Comparison of ENCODE assay signal across 13 cellular contexts in the genomic region with DNA sequence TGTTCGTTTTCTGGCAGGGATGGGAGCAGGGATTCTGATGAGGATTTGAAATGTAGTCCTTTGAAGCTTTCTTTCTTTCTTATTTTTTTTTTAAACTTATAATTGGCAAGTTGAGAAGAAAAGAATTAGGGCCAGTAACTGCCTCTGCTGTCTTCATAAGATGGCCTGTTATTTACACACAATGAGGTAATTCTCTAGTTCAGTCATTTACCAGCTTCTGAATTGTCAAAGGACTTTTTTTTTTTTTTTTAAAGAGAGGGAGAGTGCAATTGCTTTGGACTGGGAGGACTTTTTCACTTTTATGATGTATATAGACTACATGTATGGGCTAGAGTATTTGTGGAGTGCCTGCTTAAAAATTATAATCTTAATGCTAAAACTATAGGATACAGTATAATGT. TPM values are rescaled to one million over a fixed set of nuclear protein-coding genes. Genes with fewer than 3 reads are reported as not detected.
DNase-seq lines count a peak whose midpoint lies in the region; ATAC-seq and TF ChIP-seq lines count a peak whose summit lies in the region.
"Had no signal": no experiment of that assay in that cellular context is flagged by ENCODE, and none has a peak within 500 bp of the region (broad histone marks: within the 10 kb centered on the region; RNA-seq: fewer than 3 reads in every experiment).

No MANE protein-coding gene starts in this region.

- TF ChIP-seq CTCF in dorsolateral prefrontal cortex (IDR thresholded peaks at IDR 0.05 in 54 of 56, conservative IDR thresholded peaks at IDR 0.05 in 2 of 56; ENCODE audit: low read depth in 1 of 56, partially characterized antibody in 56 of 56): peak in 1 of 56 donors; percentile 19

- H3K4me3 Mint-ChIP-seq in IgD-negative memory B cell: no peak overlapping the region
- H3K4me3 Mint-ChIP-seq in T-cell: no peak overlapping the region

- DNase-seq in dorsolateral prefrontal cortex: no peak
- no peak for DNase-seq in substantia nigra (lab: John Stamatoyannopoulos, UW)
- DNase-seq in D341Med (ENCODE audit: low spot score): no peak
- no peak for DNase-seq in T-cell
- DNase-seq in NCI-H2196 (lab: John Stamatoyannopoulos, UW; ENCODE audit: unreplicated experiment): no peak
- DNase-seq: DMS153; foreskin keratinocyte; NCI-H1092; NCI-H524; stimulated activated CD8-positive, alpha-beta memory T cell treated with anti-CD3 and anti-CD28 coated beads, Interleukin-4, amount 100 ng/mL, for 48 hours had no signal

- POLR2A ChIA-PET in T-cell (lab: Charles Lee): no interaction called here

- no peak for ATAC-seq in T-cell (replicated peaks in 1 of 4)
- ATAC-seq in HG02840 (IDR thresholded peaks at IDR 0.05; ENCODE audit: low FRiP score, unreplicated experiment): no peak
- ATAC-seq: foreskin keratinocyte had no signal

- CTCF ChIA-PET in T-cell (lab: Charles Lee): interaction anchor here in 1 of 2 donors (0.7 kb wide), 1 partner anchor 18 kb away, joined by 4 read pairs; no protein-coding TSS in a partner anchor

- H3K27me3 Mint-ChIP-seq in IgD-negative memory B cell (no peaks in the 10 kb centered on the region), T-cell (no peaks in the 10 kb centered on the region)

- no peaks in the 10 kb centered on the region for H3K36me3 ChIP-seq in muscle layer of colon (ENCODE audit: insufficient read depth, low read length)

- H3K27ac ChIP-seq in dorsolateral prefrontal cortex (peak overlapping the region; percentile 13 to 98 (median 91)), muscle layer of colon (ENCODE audit: low read depth, low read length) (peak overlapping the region; percentile 55), substantia nigra (ENCODE audit: low read depth, low read length, poor library complexity, severe bottlenecking) (peak overlapping the region; percentile 89)
- H3K27ac ChIP-seq: foreskin keratinocyte had no signal

- peaks cover 10% of the 10 kb centered on the region for H3K36me3 Mint-ChIP-seq in IgD-negative memory B cell
- H3K36me3 Mint-ChIP-seq in T-cell: peaks cover 28% of the 10 kb centered on the region

- H3K9ac ChIP-seq in muscle layer of colon (ENCODE audit: low read length): no peak overlapping the region

- H3K4me1 Mint-ChIP-seq in IgD-negative memory B cell (peaks cover 4 to 20% (median 7%) of the 10 kb centered on the region in 3 donors), T-cell (peaks cover 9 to 26% (median 14%) of the 10 kb centered on the region in 3 donors)

- H3K9me3 ChIP-seq in muscle layer of colon (ENCODE audit: low read length): no peaks in the 10 kb centered on the region

- H3K9me3 Mint-ChIP-seq in IgD-negative memory B cell (peaks cover 0 to 2% (median 0%) of the 10 kb centered on the region in 3 donors), T-cell (no peaks in the 10 kb centered on the region)

- H3K4me3 ChIP-seq in dorsolateral prefrontal cortex: peak overlapping the region in 39 of 59 donors; percentile 3 to 60 (median 30)
- H3K4me3 ChIP-seq in muscle layer of colon (ENCODE audit: low read depth in 1 of 2, low read length in 2 of 2): no peak overlapping the region

- intact Hi-C loops in dorsolateral prefrontal cortex (cut with DNase I): loop anchor here in 1 of 2 donors (2.0 kb wide), 1 partner anchor 30 kb away; a partner anchor contains a TSS

- H3K27ac Mint-ChIP-seq in IgD-negative memory B cell (peak overlapping the region in 2 of 3 donors; percentile 6 to 57), T-cell (no peak overlapping the region)

- H3K27me3 ChIP-seq in dorsolateral prefrontal cortex (no peaks in the 10 kb centered on the region), muscle layer of colon (ENCODE audit: control insufficient read depth in 1 of 2, insufficient read depth in 2 of 2, low read length in 2 of 2) (no peaks in the 10 kb centered on the region)
- H3K27me3 ChIP-seq: foreskin keratinocyte had no signal

- peaks cover 39% of the 10 kb centered on the region for H3K4me1 ChIP-seq in muscle layer of colon (ENCODE audit: insufficient read depth, low read length)

RNA-seq across cellular contexts. Expression of a gene that starts 29.1 kb away (rescaled TPM):
- 2.4 TPM for polyA plus RNA-seq in IgD-negative memory B cell
- total RNA-seq in dorsolateral prefrontal cortex (10 to 100 TPM; 33.2 to 92.8 (median 47.3) TPM), T-cell (10 to 100 TPM; 12.0 to 14.9 (median 14.1) TPM)

Comparison
In these comparisons a context has a peak if more than half of its experiments do, and no peak if none do; other contexts are left out.
1. H3K27ac Mint-ChIP-seq: peak in IgD-negative memory B cell (2 of 3); none in T-cell (0 of 2).
2. H3K4me3 ChIP-seq: peak in dorsolateral prefrontal cortex (39 of 59); none in muscle layer of colon (0 of 2).
3. Peak in every context shown above with its lines, with median percentiles within 50 percentile points of each other: H3K27ac ChIP-seq.